In genomic region chr18:50817898-50818250, GRCh38 we compare ENCODE assay signal across 1 cellular context.
TF ChIP-seq lines count a peak whose summit lies in the region.

No MANE protein-coding gene starts in this region.

TF ChIP-seq in H1, 55 proteins besides CTCF, POLR2A, EP300 and RAD21:
- TF ChIP-seq CTBP2 (IDR thresholded peaks at IDR 0.05; ENCODE audit: borderline replicate concordance, insufficient read depth, insufficient read length, low read length) (no peak), POU5F1 (IDR thresholded peaks at IDR 0.05; ENCODE audit: low read depth, low read length) (no peak), CBX8 (IDR thresholded peaks at IDR 0.05; ENCODE audit: borderline replicate concordance, low read depth, low read length) (no peak), SP2 (IDR thresholded peaks at IDR 0.05; ENCODE audit: low read length) (no peak), PHF8 (conservative IDR thresholded peaks at IDR 0.05; ENCODE audit: low read depth, low read length) (no peak), HDAC2 (IDR thresholded peaks at IDR 0.05; ENCODE audit: borderline replicate concordance in 1 of 2, low read depth in 2 of 2, low read length in 2 of 2) (no peak), GABPA (IDR thresholded peaks at IDR 0.05; ENCODE audit: borderline replicate concordance, insufficient read depth, low read length) (no peak), KDM5A (IDR thresholded peaks at IDR 0.05; ENCODE audit: low read length) (no peak), BACH1 (IDR thresholded peaks at IDR 0.05; ENCODE audit: low read length) (no peak), CHD7 (IDR thresholded peaks at IDR 0.05; ENCODE audit: insufficient replicate concordance, low read length) (no peak), USF2 (IDR thresholded peaks at IDR 0.05; ENCODE audit: low read length) (no peak), ATF2 (IDR thresholded peaks at IDR 0.05; ENCODE audit: low read length) (no peak), SAP30 (IDR thresholded peaks at IDR 0.05; ENCODE audit: insufficient read depth, insufficient replicate concordance, low read length) (no peak), JUND (IDR thresholded peaks at IDR 0.05; ENCODE audit: low read length) (no peak)
